In genomic region chr7:87875151-87876039, GRCh38 we compare ENCODE assay signal across 1 cellular context.
A peak's percentile ranks its signal among the peaks of the same experiment; 100 is the strongest.
TF ChIP-seq lines count a peak whose summit lies in the region.

No MANE protein-coding gene starts in this region.

TF ChIP-seq in HEK293, 187 proteins besides CTCF, POLR2A, EP300 and RAD21 (continued from another document):
- TF ChIP-seq PATZ1 (tag by site-specific recombination; IDR thresholded peaks at IDR 0.05) (0 out of 2 replicates have a peak, but pooled peaks have one; percentile 26), GLIS2 (tag by site-specific recombination; IDR thresholded peaks at IDR 0.05) (peak; percentile 80), ZNF239 (tag by site-specific recombination; IDR thresholded peaks at IDR 0.05) (no peak), ZBTB7A (tag by site-specific recombination; IDR thresholded peaks at IDR 0.05; ENCODE audit: low read depth) (0 out of 2 replicates have a peak, but pooled peaks have one; percentile 40), ZSCAN30 (tag by site-specific recombination; IDR thresholded peaks at IDR 0.05) (0 out of 2 replicates have a peak, but pooled peaks have one; percentile 12), ZXDB (tag by site-specific recombination; IDR thresholded peaks at IDR 0.05) (peak; percentile 45; the same call in 1 of the 2 replicates)
TF ChIP-seq in HEK293: peak in this region for 10.
